17 cellular contexts compared by ENCODE assay signal in the genomic region with DNA sequence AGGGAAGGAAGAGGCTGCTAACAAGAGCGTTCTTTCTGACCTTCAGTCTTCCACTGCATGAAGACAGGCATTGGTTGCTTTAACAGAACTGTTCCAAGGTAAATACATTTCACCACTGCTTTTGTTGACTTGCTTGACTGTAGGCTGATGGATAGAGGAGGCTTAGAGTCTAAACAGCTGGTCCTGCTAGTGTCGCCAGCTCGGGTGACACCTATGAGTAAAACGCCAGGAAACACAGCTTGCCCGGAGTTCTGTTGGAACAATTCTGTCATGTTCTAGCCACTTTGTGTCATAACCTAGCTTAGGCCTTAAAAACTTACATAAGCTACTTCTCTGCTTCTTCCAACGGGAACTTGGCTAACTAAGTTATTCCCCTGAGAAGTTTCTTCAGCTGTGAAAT.
A peak's percentile ranks its signal among the peaks of the same experiment; 100 is the strongest.
DNase-seq lines count a peak whose midpoint lies in the region; ATAC-seq, FAIRE-seq and TF ChIP-seq lines count a peak whose summit lies in the region.
"Had no signal": no experiment of that assay in that cellular context is flagged by ENCODE, and none has a peak within 500 bp of the region (broad histone marks: within the 10 kb centered on the region; RNA-seq: fewer than 3 reads in every experiment).

No MANE protein-coding gene starts in this region.

- CTCF ChIA-PET in mammary epithelial cell (lab: Charles Lee; ENCODE audit: low non-redundant PET), result no interaction called here

- TF ChIP-seq POLR2A in vagina (IDR thresholded peaks at IDR 0.05), result no peak

- no peak overlapping the region for H3K4me2 ChIP-seq in mammary epithelial cell (ENCODE audit: insufficient read depth, low read depth, low read length)
- H3K4me2 ChIP-seq: KMS-11 had no signal

- peaks cover 10% of the 10 kb centered on the region for H3K4me1 ChIP-seq in mammary epithelial cell (ENCODE audit: insufficient read depth, low read length)
- no peaks in the 10 kb centered on the region for H3K4me1 ChIP-seq in pancreas
- H3K4me1 ChIP-seq in vagina, result peaks cover 26% of the 10 kb centered on the region
- H3K4me1 ChIP-seq in foreskin keratinocyte, result no peaks in the 10 kb centered on the region

- dilution Hi-C loops in mammary epithelial cell (cut with HindIII; ENCODE audit: low sequenced_read_pairs), result no loop called here

- intact Hi-C loops in mammary epithelial cell (cut with micrococcal nuclease) (no loop called here), Right ventricle myocardium superior (cut with DNase I) (no loop called here), pancreas (cut with DNase I) (no loop called here), vagina (cut with DNase I) (no loop called here)

- in situ Hi-C loops in T47D (cut with HindIII; ENCODE audit: low pct_unique_long_range_greater_than_20kb, low sequenced_read_pairs) (no loop called here), mammary epithelial cell (cut with MboI; ENCODE audit: low sequenced_read_pairs in 2 of 2) (no loop called here)

- 89% methylated on average over 6 of the region's 6 CpGs for WGBS in mammary epithelial cell (ENCODE audit: low coverage, missing lambda C conversion rate)
- WGBS in pancreas, 2 donors, result 16 to 20% methylated on average over 6 of the region's 6 CpGs

- no peaks in the 10 kb centered on the region for H3K79me2 ChIP-seq in mammary epithelial cell (ENCODE audit: insufficient read depth, low read length)

- peak; percentile 39 to 95 for DNase-seq in T47D (ENCODE audit: low read depth in 1 of 2, low spot score in 1 of 2)
- DNase-seq in mammary epithelial cell, result no peak
- peak; percentile 58 for DNase-seq in Right ventricle myocardium superior
- DNase-seq in pancreas, result peak in 5 of 6 donors; percentile 17 to 44 (median 29)
- DNase-seq in vagina (ENCODE audit: extremely low spot score in 2 of 2), result no peak
- no peak for DNase-seq in SW480 (ENCODE audit: low spot score)
- DNase-seq in foreskin keratinocyte, result no peak
- DNase-seq: activated CD4-positive, alpha-beta T cell treated with anti-CD3 and anti-CD28 coated beads for 1 hour; cortex of kidney; NCI-H1105 treated with DMSO at 0.1 percent for 48 hours; NCI-H446 treated with DMSO at 0.1 percent for 48 hours; stimulated activated naive CD4-positive, alpha-beta T cell; T-helper 9 cell had no signal

- H3K36me3 ChIP-seq in mammary epithelial cell (ENCODE audit: insufficient read depth, low read length), result no peaks in the 10 kb centered on the region
- H3K36me3 ChIP-seq in pancreas, result no peaks in the 10 kb centered on the region
- H3K36me3 ChIP-seq in vagina, result no peaks in the 10 kb centered on the region

- BruUV-seq in mammary epithelial cell (replicated peaks; lab: Mats Ljungman, UMichigan), result no TSS peak

- H3K9ac ChIP-seq in mammary epithelial cell (ENCODE audit: insufficient read depth, low read length), result no peak overlapping the region
- H3K9ac ChIP-seq: KMS-11 had no signal

- no peak for FAIRE-seq in pancreas (lab: Jason Lieb, UNC)

- no peaks in the 10 kb centered on the region for H3K27me3 ChIP-seq in mammary epithelial cell (ENCODE audit: insufficient read depth, low read length)
- H3K27me3 ChIP-seq in pancreas, result no peaks in the 10 kb centered on the region
- H3K27me3 ChIP-seq in vagina, result no peaks in the 10 kb centered on the region
- no peaks in the 10 kb centered on the region for H3K27me3 ChIP-seq in foreskin keratinocyte

- no peak overlapping the region for H3K27ac ChIP-seq in mammary epithelial cell (ENCODE audit: insufficient read depth, low read depth, low read length)
- H3K27ac ChIP-seq in pancreas, result no peak overlapping the region
- peak overlapping the region; percentile 16 for H3K27ac ChIP-seq in vagina
- H3K27ac ChIP-seq in foreskin keratinocyte, result no peak overlapping the region
- H3K27ac ChIP-seq: C4-2B, epithelial cell of prostate, KMS-11 had no signal

- H2AFZ ChIP-seq in mammary epithelial cell (ENCODE audit: low read depth, low read length), result no peak overlapping the region

- H3K4me3 ChIP-seq in mammary epithelial cell (replicated peaks in 1 of 3; ENCODE audit: insufficient read depth in 1 of 3, low read depth in 2 of 3, low read length in 3 of 3), result no peak overlapping the region
- H3K4me3 ChIP-seq in pancreas, result no peak overlapping the region
- no peak overlapping the region for H3K4me3 ChIP-seq in vagina

- ATAC-seq in Right ventricle myocardium superior (ENCODE audit: poor library complexity) (peak; percentile 81), pancreas (peak; percentile 71 to 89 (median 84)), foreskin keratinocyte (no peak), GM21515 (IDR thresholded peaks at IDR 0.05; ENCODE audit: unreplicated experiment) (no peak)

- no peaks in the 10 kb centered on the region for H3K9me3 ChIP-seq in mammary epithelial cell (replicated peaks; ENCODE audit: insufficient read depth, low read length)
- H3K9me3 ChIP-seq in pancreas, result no peaks in the 10 kb centered on the region
- no peaks in the 10 kb centered on the region for H3K9me3 ChIP-seq in vagina

- no peaks in the 10 kb centered on the region for H4K20me1 ChIP-seq in mammary epithelial cell (ENCODE audit: insufficient read depth, low read length)

- TF ChIP-seq CTCF in mammary epithelial cell (conservative IDR thresholded peaks at IDR 0.05 in 1 of 2, IDR thresholded peaks at IDR 0.05 in 1 of 2; ENCODE audit: extremely low read depth in 1 of 2, insufficient read depth in 1 of 2, low read depth in 1 of 2, low read length in 2 of 2) (no peak), pancreas (IDR thresholded peaks at IDR 0.05) (no peak), vagina (IDR thresholded peaks at IDR 0.05) (no peak), foreskin keratinocyte (conservative IDR thresholded peaks at IDR 0.05) (no peak)

Comparison
In these comparisons a context has a peak if more than half of its experiments do, and no peak if none do; other contexts are left out.
1. DNase-seq: peak in T47D (2 of 2), Right ventricle myocardium superior (single experiment) and pancreas (5 of 6); none in mammary epithelial cell (single experiment), vagina (0 of 2), SW480 (single experiment) and foreskin keratinocyte (0 of 2).
2. ATAC-seq: peak in Right ventricle myocardium superior (single experiment) and pancreas (4 of 4); none in foreskin keratinocyte (single experiment) and GM21515 (single experiment).